In genomic region chr14:102665665-102666064, GRCh38 we compare ENCODE assay signal across 1 cellular context.
TF ChIP-seq lines count a peak whose summit lies in the region.

No MANE protein-coding gene starts in this region.

TF ChIP-seq in GM23338, 12 proteins besides CTCF, POLR2A, EP300 and RAD21 (continued from another document):
- TF ChIP-seq ZNF462 (CRISPR knock-in tag; IDR thresholded peaks at IDR 0.05) (no peak), EZH2 (IDR thresholded peaks at IDR 0.05; ENCODE audit: low read depth, unreplicated experiment) (no peak), ETS1 (IDR thresholded peaks at IDR 0.05) (no peak), ZNF331 (CRISPR knock-in tag; IDR thresholded peaks at IDR 0.05; ENCODE audit: low read depth) (no peak), REST (IDR thresholded peaks at IDR 0.05; ENCODE audit: unreplicated experiment) (no peak), CREB1 (CRISPR knock-in tag; IDR thresholded peaks at IDR 0.05; ENCODE audit: low read depth) (no peak), ZNF114 (CRISPR knock-in tag; IDR thresholded peaks at IDR 0.05) (no peak), NANOG (IDR thresholded peaks at IDR 0.05; ENCODE audit: borderline replicate concordance) (no peak)
